Comparison of ENCODE assay signal across 7 cellular contexts in genomic region chr13:95007322-95007721, GRCh38.
"Had no signal": no experiment of that assay in that cellular context is flagged by ENCODE, and none has a peak within 500 bp of the region (broad histone marks: within the 10 kb centered on the region; RNA-seq: fewer than 3 reads in every experiment).

No MANE protein-coding gene starts in this region.

- H2AFZ ChIP-seq: GM23338 had no signal

- DNase-seq: H9, HCEC 1CT, HFFc6, KG1 had no signal

- H3K4me3 ChIP-seq: GM23338 had no signal

- ATAC-seq: GM23338 had no signal

- H3K27ac Mint-ChIP-seq: GM23338, H9, HFFc6, IgD-negative memory B cell had no signal

- H3K4me3 Mint-ChIP-seq: GM23338, H9, HFFc6, IgD-negative memory B cell had no signal

- H3K9me3 Mint-ChIP-seq: GM23338, H9, HFFc6 had no signal

- H3K4me2 ChIP-seq: GM23338 had no signal

- H3K27ac ChIP-seq: HL-60 had no signal
